ENCODE assay signal across 9 cellular contexts in the genomic region with DNA sequence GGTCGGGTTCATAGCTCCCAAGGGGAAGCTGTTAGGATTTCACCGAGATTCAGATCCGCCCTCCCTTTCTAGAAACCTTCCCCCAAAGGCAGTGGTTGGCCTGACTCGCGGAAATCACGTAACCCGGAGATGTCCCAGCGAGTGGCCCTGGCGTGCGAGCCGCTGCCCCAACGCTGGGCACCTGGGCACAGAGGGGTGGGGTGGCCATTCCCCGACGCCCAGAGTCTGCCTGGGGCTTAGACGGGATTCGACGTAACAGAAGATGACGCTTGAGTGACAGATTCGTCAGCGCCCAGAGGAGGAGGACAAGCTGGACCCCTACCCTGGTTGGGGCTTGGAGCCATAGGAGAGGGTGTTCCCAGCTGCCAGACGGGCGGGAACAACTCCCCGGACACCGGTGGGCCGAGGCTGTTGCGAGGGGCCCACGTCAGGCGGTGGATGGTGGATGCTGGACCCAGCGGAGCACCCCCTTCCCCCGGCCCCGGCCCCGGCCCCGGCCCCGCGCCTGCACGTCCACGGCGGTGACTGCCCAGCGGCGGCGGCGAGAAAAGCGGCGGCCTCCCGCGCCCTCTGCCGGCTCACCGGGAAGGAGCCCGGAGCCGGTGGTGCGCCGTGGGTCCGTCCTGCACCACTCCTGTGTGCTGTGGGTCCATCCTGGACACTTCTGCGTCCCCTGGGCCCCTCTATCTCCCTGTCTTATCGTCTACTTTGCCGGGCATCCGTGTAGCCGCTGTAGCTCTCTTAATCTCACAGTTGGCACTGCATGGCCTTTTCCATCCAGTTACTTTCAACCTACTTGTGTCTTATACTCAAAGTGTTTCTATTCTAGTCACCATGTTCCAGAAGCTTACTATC. TPM values are rescaled to one million over a fixed set of nuclear protein-coding genes. Genes with fewer than 3 reads are reported as not detected.
DNase-seq lines count a peak whose midpoint lies in the region; ATAC-seq and TF ChIP-seq lines count a peak whose summit lies in the region.
"Had no signal": no experiment of that assay in that cellular context is flagged by ENCODE, and none has a peak within 500 bp of the region (broad histone marks: within the 10 kb centered on the region; RNA-seq: fewer than 3 reads in every experiment).

No MANE protein-coding gene starts in this region.

- H2BK15ac ChIP-seq in mesendoderm (replicated peaks; ENCODE audit: low read depth), result no peak overlapping the region

- DNase-seq in AG10803 (ENCODE audit: low read depth), result peak; percentile 6
- peak; percentile 23 for DNase-seq in KBM-7
- peak; percentile 64 for DNase-seq in dermis blood vessel endothelial cell
- DNase-seq in mesendoderm, result peak; percentile 29
- DNase-seq in epidermal melanocyte (ENCODE audit: insufficient read length, low spot score), result no peak
- DNase-seq in mucosa of gallbladder (ENCODE audit: low spot score), result no peak

- no peak overlapping the region for H3K18ac ChIP-seq in mesendoderm (ENCODE audit: low read length)

- H3K27me3 ChIP-seq in mesendoderm (ENCODE audit: insufficient read depth, low read length, poor library complexity), result no peaks in the 10 kb centered on the region

- peak; percentile 40 for TF ChIP-seq CTCF in AG10803 (conservative IDR thresholded peaks at IDR 0.05; ENCODE audit: low read length)

- no peaks in the 10 kb centered on the region for H3K79me1 ChIP-seq in mesendoderm (ENCODE audit: low read length)

- WGBS in mesendoderm (ENCODE audit: extremely low coverage, insufficient coverage, low lambda C conversion rate), result no CpG with 5 or more reads among the region's 58 CpGs

- H3K9ac ChIP-seq in mesendoderm (ENCODE audit: low read length), result no peak overlapping the region

- H3K4me3 ChIP-seq in AG10803 (ENCODE audit: low read length) (no peak overlapping the region), mesendoderm (ENCODE audit: low read length) (no peak overlapping the region)

- no peak overlapping the region for H2AK5ac ChIP-seq in mesendoderm (ENCODE audit: low read length)

- H3K56ac ChIP-seq in mesendoderm (ENCODE audit: low read length), result peak overlapping the region; percentile 30

- no peaks in the 10 kb centered on the region for H3K36me3 ChIP-seq in mesendoderm (ENCODE audit: control insufficient read depth, insufficient read depth, low read length)

- no peak overlapping the region for H3K27ac ChIP-seq in mesendoderm (ENCODE audit: low read depth, low read length)

- H4K8ac ChIP-seq in mesendoderm (ENCODE audit: low read depth, low read length), result no peak overlapping the region

- in situ Hi-C loops in KBM-7 (cut with MboI; ENCODE audit: low pct_unique_long_range_greater_than_20kb, low sequenced_read_pairs), result no loop called here

- H3K4me1 ChIP-seq in mesendoderm (ENCODE audit: control insufficient read depth, low read depth, low read length), result no peaks in the 10 kb centered on the region

- no peak overlapping the region for H3K4me2 ChIP-seq in mesendoderm (ENCODE audit: low read length)

- ATAC-seq in HG03045 (IDR thresholded peaks at IDR 0.05; ENCODE audit: unreplicated experiment) (no peak), HG03457 (IDR thresholded peaks at IDR 0.05; ENCODE audit: unreplicated experiment) (no peak)

- H2BK5ac ChIP-seq in mesendoderm (ENCODE audit: low read length), result no peak overlapping the region

- H4K5ac ChIP-seq in mesendoderm (ENCODE audit: low read length), result no peak overlapping the region

- no peaks in the 10 kb centered on the region for H3K79me2 ChIP-seq in mesendoderm (ENCODE audit: control insufficient read depth, insufficient read depth, low read length)

- H3K4ac ChIP-seq in mesendoderm (ENCODE audit: low read depth, low read length), result no peak overlapping the region

- H2BK120ac ChIP-seq in mesendoderm (ENCODE audit: low read depth, low read length), result no peak overlapping the region

- H3K23ac ChIP-seq in mesendoderm (ENCODE audit: low read length), result no peak overlapping the region

RNA-seq across cellular contexts. Expression of a gene that starts 35.4 kb away (rescaled TPM):
- total RNA-seq in dermis blood vessel endothelial cell, result 0.28 TPM in 1 of 2 replicates, not detected in the other
- 0.62 TPM for polyA plus RNA-seq in mesendoderm (2013, experiment 1 of 2)
- polyA plus RNA-seq in mesendoderm (2013, experiment 2 of 2), result 0.56 TPM
- 5.2 TPM for total RNA-seq in mucosa of gallbladder
- total RNA-seq: subcutaneous adipose tissue had no signal

RNA-seq across cellular contexts. Expression of a gene that starts 36.9 kb away (rescaled TPM):
- total RNA-seq in dermis blood vessel endothelial cell (0.05 TPM in 1 of 2 replicates, not detected in the other), mucosa of gallbladder (not detected)
- 0.01 TPM for polyA plus RNA-seq in mesendoderm (2013, experiment 1 of 2)
- 0.03 TPM for polyA plus RNA-seq in mesendoderm (2013, experiment 2 of 2)

Comparison
In these comparisons a context has a peak if more than half of its experiments do, and no peak if none do; other contexts are left out.
1. DNase-seq: peak in AG10803 (single experiment), KBM-7 (single experiment), dermis blood vessel endothelial cell (single experiment) and mesendoderm (single experiment); none in epidermal melanocyte (single experiment) and mucosa of gallbladder (single experiment).